In the genomic region with DNA sequence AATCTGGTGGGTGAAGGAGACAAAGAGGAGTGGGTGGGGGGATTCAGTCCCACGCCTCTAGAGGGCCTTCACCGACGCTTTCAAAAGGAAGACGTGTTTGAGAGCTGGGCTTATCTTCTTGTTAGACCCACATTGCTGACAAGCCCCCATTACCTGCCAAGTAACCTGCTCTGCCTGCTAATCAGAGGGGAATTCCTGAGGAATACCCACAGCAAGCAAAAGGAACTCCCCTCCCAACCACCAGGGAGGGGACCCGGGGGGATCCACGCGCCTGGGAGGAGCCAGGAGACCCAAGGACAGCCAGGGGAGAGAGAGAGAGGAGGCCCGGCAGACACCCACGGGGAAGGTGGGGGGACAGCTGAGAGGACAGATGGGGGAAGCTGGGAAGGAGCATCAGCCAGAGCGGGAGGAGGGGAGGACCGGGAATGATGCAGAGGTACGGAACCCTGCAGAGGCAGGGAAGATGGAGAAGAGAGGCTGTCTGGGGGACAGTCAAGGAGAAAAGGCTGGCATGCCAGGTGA, we compare ENCODE assay signal across 8 cellular contexts. TPM values are rescaled to one million over a fixed set of nuclear protein-coding genes. Genes with fewer than 3 reads are reported as not detected.
A peak's percentile ranks its signal among the peaks of the same experiment; 100 is the strongest.
DNase-seq lines count a peak whose midpoint lies in the region; ATAC-seq and TF ChIP-seq lines count a peak whose summit lies in the region.

No MANE protein-coding gene starts in this region.

- no peak overlapping the region for H2AFZ ChIP-seq in ACC112 (ENCODE audit: low read length, unreplicated experiment)

- peaks cover 11% of the 10 kb centered on the region for H3K4me1 ChIP-seq in ACC112 (ENCODE audit: control insufficient read depth, insufficient read depth, low read length, unreplicated experiment)
- peaks cover 38% of the 10 kb centered on the region for H3K4me1 ChIP-seq in lower lobe of right lung
- H3K4me1 ChIP-seq in upper lobe of left lung: peaks cover 25 to 47% (median 38%) of the 10 kb centered on the region in 4 donors

- peaks cover 36% of the 10 kb centered on the region for H3K4me1 Mint-ChIP-seq in HFFc6 (ENCODE audit: low read depth)

- no peaks in the 10 kb centered on the region for H3K9me3 Mint-ChIP-seq in HFFc6
- H3K9me3 Mint-ChIP-seq in activated naive CD4-positive, alpha-beta T cell treated with anti-CD3 and anti-CD28 coated beads, Interleukin-2, amount 50 U/mL, for 72 hours: no peaks in the 10 kb centered on the region

- no peak for ATAC-seq in activated naive CD4-positive, alpha-beta T cell treated with anti-CD3 and anti-CD28 coated beads, Interleukin-2, amount 50 U/mL, for 72 hours
- no peak for ATAC-seq in lower lobe of right lung
- ATAC-seq in upper lobe of left lung (ENCODE audit: low FRiP score in 2 of 2): no peak
- no peak for ATAC-seq in HG02588 (IDR thresholded peaks at IDR 0.05; ENCODE audit: unreplicated experiment)
- ATAC-seq in HG03135 (IDR thresholded peaks at IDR 0.05; ENCODE audit: unreplicated experiment): no peak

- 28 to 33% methylated on average over 12 of the region's 12 CpGs for WGBS in upper lobe of left lung, 2 donors

- intact Hi-C loops in lower lobe of right lung (cut with DNase I): no loop called here

- H3K4me3 Mint-ChIP-seq in HFFc6: peak overlapping the region; percentile 91

- H3K27ac ChIP-seq in ACC112 (ENCODE audit: low read depth, low read length) (no peak overlapping the region), lower lobe of right lung (no peak overlapping the region), upper lobe of left lung (peak overlapping the region in 1 of 4 donors; percentile 84)

- H3K9me3 ChIP-seq in lower lobe of right lung (no peaks in the 10 kb centered on the region), upper lobe of left lung (no peaks in the 10 kb centered on the region)

- peak overlapping the region; percentile 77; the same call in 1 of the 2 replicates for H3K27ac Mint-ChIP-seq in HFFc6
- peak overlapping the region; percentile 82 to 92 for H3K27ac Mint-ChIP-seq in activated naive CD4-positive, alpha-beta T cell treated with anti-CD3 and anti-CD28 coated beads, Interleukin-2, amount 50 U/mL, for 72 hours

- TF ChIP-seq CTCF in HFFc6 (IDR thresholded peaks at IDR 0.05) (no peak), lower lobe of right lung (IDR thresholded peaks at IDR 0.05) (no peak), upper lobe of left lung (IDR thresholded peaks at IDR 0.05) (no peak)

- no peaks in the 10 kb centered on the region for H3K27me3 ChIP-seq in ACC112 (ENCODE audit: insufficient read depth, low read length)
- no peaks in the 10 kb centered on the region for H3K27me3 ChIP-seq in lower lobe of right lung (ENCODE audit: low read depth)
- no peaks in the 10 kb centered on the region for H3K27me3 ChIP-seq in upper lobe of left lung

- TF ChIP-seq POLR2A in upper lobe of left lung (IDR thresholded peaks at IDR 0.05): no peak

- peaks cover 22% of the 10 kb centered on the region for H3K36me3 Mint-ChIP-seq in HFFc6 (ENCODE audit: low read depth)
- peaks cover 27 to 36% of the 10 kb centered on the region in 2 donors for H3K36me3 Mint-ChIP-seq in activated naive CD4-positive, alpha-beta T cell treated with anti-CD3 and anti-CD28 coated beads, Interleukin-2, amount 50 U/mL, for 72 hours

- DNase-seq in HFFc6 (no peak), lower lobe of right lung (no peak), upper lobe of left lung (no peak), NCI-H1105 (lab: John Stamatoyannopoulos, UW) (no peak)
- DNase-seq in activated naive CD4-positive, alpha-beta T cell treated with anti-CD3 and anti-CD28 coated beads, Interleukin-2, amount 50 U/mL, for 72 hours (ENCODE audit: low spot score in 2 of 2): no peak

- peak overlapping the region; percentile 90 for H3K4me3 ChIP-seq in ACC112 (ENCODE audit: low read depth, low read length)
- H3K4me3 ChIP-seq in lower lobe of right lung: peak overlapping the region; percentile 79
- H3K4me3 ChIP-seq in upper lobe of left lung: peak overlapping the region; percentile 6 to 82 (median 68)

- H3K36me3 ChIP-seq in ACC112 (ENCODE audit: insufficient read depth, low read length) (peaks cover 8% of the 10 kb centered on the region; the same call in 1 of the 2 replicates), lower lobe of right lung (peaks cover 52% of the 10 kb centered on the region), upper lobe of left lung (peaks cover 27 to 44% (median 39%) of the 10 kb centered on the region in 4 donors)

- no peaks in the 10 kb centered on the region; the same call in 1 of the 2 replicates for H3K27me3 Mint-ChIP-seq in HFFc6 (ENCODE audit: insufficient read depth)

- TF ChIP-seq EP300 in upper lobe of left lung (IDR thresholded peaks at IDR 0.05): no peak

- H3K79me2 ChIP-seq in ACC112 (ENCODE audit: control insufficient read depth, insufficient read depth, low read length, unreplicated experiment): no peaks in the 10 kb centered on the region

RNA-seq across cellular contexts. Expression of a gene that starts 1.0 kb away (rescaled TPM):
- 10 to 100 TPM; 25.3 to 32.2 (median 28.2) TPM for total RNA-seq in HFFc6 (2021; fragmentation: NEBNext Ultra II Directional; extraction: Animal tissue kit (Norgen Biotek cat#: 25700))
- 10 to 100 TPM; 55.2 to 73.3 TPM for total RNA-seq in activated naive CD4-positive, alpha-beta T cell treated with anti-CD3 and anti-CD28 coated beads, Interleukin-2, amount 50 U/mL, for 72 hours
- total RNA-seq in lower lobe of right lung: 37.3 TPM
- total RNA-seq in upper lobe of left lung: 10 to 100 TPM; 19.6 to 56.6 (median 34.9) TPM

RNA-seq across cellular contexts. Expression of a gene that starts 25.2 kb away (rescaled TPM):
- total RNA-seq in HFFc6 (2021; fragmentation: NEBNext Ultra II Directional; extraction: Animal tissue kit (Norgen Biotek cat#: 25700)): not detected
- 1 to 10 TPM; 2.0 to 3.9 TPM for total RNA-seq in activated naive CD4-positive, alpha-beta T cell treated with anti-CD3 and anti-CD28 coated beads, Interleukin-2, amount 50 U/mL, for 72 hours
- total RNA-seq in lower lobe of right lung: 0.32 TPM
- total RNA-seq in upper lobe of left lung: under 1 TPM in 5 of 6 donors, not detected in 1; 0.07 to 0.39 (median 0.30) TPM
